Comparison of ENCODE assay signal across 30 cellular contexts in the genomic region with DNA sequence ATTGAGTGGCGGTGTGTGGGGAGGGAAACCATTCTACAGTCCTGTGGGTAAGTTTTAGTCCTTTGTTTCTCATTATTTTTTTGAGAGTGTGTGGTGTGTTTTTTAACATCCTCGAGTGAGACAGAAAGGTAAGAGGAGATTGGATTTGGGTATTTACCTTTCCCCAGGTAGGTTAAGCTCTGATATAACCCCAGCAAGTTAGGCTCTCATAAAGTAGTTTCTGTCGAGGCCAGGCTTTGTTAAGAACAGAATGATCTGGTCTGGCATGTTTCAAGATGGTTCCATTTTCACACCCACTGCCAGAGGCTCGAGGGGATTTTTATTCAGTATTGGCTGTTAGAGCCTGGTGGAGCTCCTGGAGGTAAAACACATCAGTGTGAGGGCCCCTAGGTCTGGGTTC.
"Had no signal": no experiment of that assay in that cellular context is flagged by ENCODE, and none has a peak within 500 bp of the region (broad histone marks: within the 10 kb centered on the region; RNA-seq: fewer than 3 reads in every experiment).

No MANE protein-coding gene starts in this region.

- H2AFZ ChIP-seq: PC-9 had no signal

- H3K36me3 ChIP-seq: SJSA1 had no signal

- H3K9me3 ChIP-seq: SJSA1, SK-N-SH had no signal

- H3K9ac ChIP-seq: SK-N-SH had no signal

- H3K4me3 ChIP-seq: PC-9, SJSA1 had no signal

- H3K27ac ChIP-seq: PC-9, RWPE1, SJSA1 had no signal

- H3K4me2 ChIP-seq: PC-9, SK-N-SH had no signal

- ATAC-seq: Panc1, Right ventricle myocardium inferior had no signal

- DNase-seq: Karpas-422, MV-4-11, NCI-H1092, NCI-H1105, NCI-H1417 treated with DMSO at 0.1 percent for 48 hours, NCI-H1436 treated with DMSO at 0.1 percent for 48 hours, NCI-H1694, NCI-H187, NCI-H1930, NCI-H2029 treated with DMSO at 0.1 percent for 48 hours, NCI-H2081 treated with DMSO at 0.1 percent for 48 hours, NCI-H2107, NCI-H2171, NCI-H226, NCI-H446 treated with DMSO at 0.1 percent for 48 hours, NCI-H510A, NCI-H524, NCI-H526, NCI-H69, NCI-H748 treated with DMSO at 0.1 percent for 48 hours, NCI-H82, PC-9, SHP77, SK-N-SH, SW 1271, T-helper 1 cell had no signal

- H3K27me3 ChIP-seq: SJSA1 had no signal
